ENCODE assay signal across 10 cellular contexts in genomic region chr10:11236234-11236633, GRCh38.
A peak's percentile ranks its signal among the peaks of the same experiment; 100 is the strongest.
DNase-seq lines count a peak whose midpoint lies in the region; ATAC-seq and TF ChIP-seq lines count a peak whose summit lies in the region.
"Had no signal": no experiment of that assay in that cellular context is flagged by ENCODE, and none has a peak within 500 bp of the region (broad histone marks: within the 10 kb centered on the region; RNA-seq: fewer than 3 reads in every experiment).

No MANE protein-coding gene starts in this region.

- WGBS in right lobe of liver (ENCODE audit: insufficient coverage, low coverage, low lambda C conversion rate, missing lambda C conversion rate) = 22% methylated on average over 2 of the region's 2 CpGs

- H3K4me1 Mint-ChIP-seq in T-helper 2 cell treated with Interferon-gamma antibody and Interleukin-4, amounts not matched to agents 5 μg/mL and 100 μg/mL, for 36 hours (ENCODE audit: low read depth) = peaks cover 72% of the 10 kb centered on the region

- H3K4me3 Mint-ChIP-seq in T-helper 2 cell treated with Interferon-gamma antibody and Interleukin-4, amounts not matched to agents 5 μg/mL and 100 μg/mL, for 36 hours = peak overlapping the region; percentile 66
- H3K4me3 Mint-ChIP-seq: neural crest cell had no signal

- H3K27ac ChIP-seq in right lobe of liver (no peak overlapping the region), coronary artery (no peak overlapping the region)

- H3K27ac Mint-ChIP-seq in T-helper 2 cell treated with Interferon-gamma antibody and Interleukin-4, amounts not matched to agents 5 μg/mL and 100 μg/mL, for 36 hours = peak overlapping the region; percentile 82

- peaks cover 55% of the 10 kb centered on the region for H3K36me3 Mint-ChIP-seq in T-helper 2 cell treated with Interferon-gamma antibody and Interleukin-4, amounts not matched to agents 5 μg/mL and 100 μg/mL, for 36 hours (ENCODE audit: low read depth)

- no peaks in the 10 kb centered on the region for H3K9me3 ChIP-seq in right lobe of liver

- no peaks in the 10 kb centered on the region for H3K27me3 Mint-ChIP-seq in T-helper 2 cell treated with Interferon-gamma antibody and Interleukin-4, amounts not matched to agents 5 μg/mL and 100 μg/mL, for 36 hours (ENCODE audit: low read depth)

- DNase-seq in activated naive CD4-positive, alpha-beta T cell treated with Interleukin-2 at 50 U/mL for 16 hours = peak; percentile 39
- no peak for DNase-seq in activated naive CD4-positive, alpha-beta T cell (lab: John Stamatoyannopoulos, UW)
- DNase-seq in T-helper 2 cell treated with Interferon-gamma antibody and Interleukin-4, amounts not matched to agents 5 μg/mL and 100 μg/mL, for 36 hours (ENCODE audit: low spot score) = peak; percentile 55
- DNase-seq in stimulated activated naive CD8-positive, alpha-beta T cell treated with anti-CD3 and anti-CD28 coated beads, Interleukin-15, Interleukin-2, amounts not matched to agents 100 U/mL and 50 U/mL, for 24 hours = no peak
- no peak for DNase-seq in OCI-M2 (lab: John Stamatoyannopoulos, UW; ENCODE audit: unreplicated experiment)
- no peak for DNase-seq in right lobe of liver
- no peak for DNase-seq in coronary artery (ENCODE audit: low spot score)
- DNase-seq: H7 had no signal

- intact Hi-C loops in right lobe of liver (cut with DNase I) = no loop called here

- no peaks in the 10 kb centered on the region for H3K4me1 ChIP-seq in right lobe of liver

- H3K27me3 ChIP-seq in right lobe of liver = no peaks in the 10 kb centered on the region

- peak; percentile 70 for ATAC-seq in HG02885 (IDR thresholded peaks at IDR 0.05; ENCODE audit: poor library complexity, unreplicated experiment)
- peak; percentile 56 for ATAC-seq in stimulated activated naive CD8-positive, alpha-beta T cell treated with anti-CD3 and anti-CD28 coated beads, Interleukin-15, Interleukin-2, amounts not matched to agents 100 U/mL and 50 U/mL, for 24 hours
- no peak for ATAC-seq in right lobe of liver

- H3K36me3 ChIP-seq in right lobe of liver = no peaks in the 10 kb centered on the region

- H3K4me3 ChIP-seq in right lobe of liver = no peak overlapping the region
- no peak overlapping the region for H3K4me3 ChIP-seq in coronary artery

- TF ChIP-seq CTCF in right lobe of liver (IDR thresholded peaks at IDR 0.05) = no peak
- no peak for TF ChIP-seq CTCF in coronary artery (IDR thresholded peaks at IDR 0.05)

- no peaks in the 10 kb centered on the region for H3K9me3 Mint-ChIP-seq in T-helper 2 cell treated with Interferon-gamma antibody and Interleukin-4, amounts not matched to agents 5 μg/mL and 100 μg/mL, for 36 hours
- H3K9me3 Mint-ChIP-seq: neural crest cell had no signal

- no peak for TF ChIP-seq POLR2A in right lobe of liver (IDR thresholded peaks at IDR 0.05)

Comparison
In these comparisons a context has a peak if more than half of its experiments do, and no peak if none do; other contexts are left out.
1. DNase-seq: peak in activated naive CD4-positive, alpha-beta T cell treated with Interleukin-2 at 50 U/mL for 16 hours (single experiment) and T-helper 2 cell treated with Interferon-gamma antibody and Interleukin-4, amounts not matched to agents 5 μg/mL and 100 μg/mL, for 36 hours (single experiment); none in activated naive CD4-positive, alpha-beta T cell (0 of 4), stimulated activated naive CD8-positive, alpha-beta T cell treated with anti-CD3 and anti-CD28 coated beads, Interleukin-15, Interleukin-2, amounts not matched to agents 100 U/mL and 50 U/mL, for 24 hours (single experiment), OCI-M2 (single experiment), right lobe of liver (0 of 3) and coronary artery (single experiment).
2. ATAC-seq: peak in HG02885 (single experiment) and stimulated activated naive CD8-positive, alpha-beta T cell treated with anti-CD3 and anti-CD28 coated beads, Interleukin-15, Interleukin-2, amounts not matched to agents 100 U/mL and 50 U/mL, for 24 hours (single experiment); none in right lobe of liver (0 of 4).